In the genomic region with DNA sequence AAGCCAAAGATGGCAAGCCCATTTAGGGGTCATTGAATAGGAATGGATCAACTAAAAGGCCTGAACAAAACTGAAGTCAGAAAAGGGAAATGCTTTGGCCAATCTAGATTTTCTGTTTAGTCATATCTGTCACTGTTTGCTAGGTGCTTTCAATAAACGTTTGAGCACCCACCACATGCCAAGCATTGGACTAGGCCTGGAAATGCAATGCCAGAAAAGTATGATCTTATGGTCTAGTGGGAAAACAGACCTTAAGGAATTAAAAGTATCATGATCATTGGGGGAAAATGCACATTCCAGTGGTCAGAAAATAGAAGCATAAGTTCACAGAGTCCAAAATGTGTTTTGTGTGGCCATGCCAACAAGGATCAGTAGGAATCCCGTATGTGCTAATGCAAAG, we compare ENCODE assay signal across 18 cellular contexts.
DNase-seq lines count a peak whose midpoint lies in the region; ATAC-seq and TF ChIP-seq lines count a peak whose summit lies in the region.
"Had no signal": no experiment of that assay in that cellular context is flagged by ENCODE, and none has a peak within 500 bp of the region (broad histone marks: within the 10 kb centered on the region; RNA-seq: fewer than 3 reads in every experiment).

No MANE protein-coding gene starts in this region.

- no peak overlapping the region for H3K27ac Mint-ChIP-seq in T-cell
- no peak overlapping the region for H3K27ac Mint-ChIP-seq in stimulated activated memory B cell treated with anti-CD40 and anti-IgM and Interleukin-4, amounts not matched to agents 10 μg/mL and 1 μg/mL and 100 μg/mL, for 72 hours
- H3K27ac Mint-ChIP-seq: activated T-cell treated with anti-CD3 and anti-CD28 coated beads, Interleukin-2, amount 50 U/mL, for 24 hours; endodermal cell had no signal

- H3K4me1 ChIP-seq in adipocyte (ENCODE audit: control insufficient read depth, insufficient read depth, low read length), result peaks cover 56% of the 10 kb centered on the region

- ATAC-seq in GM21786 (IDR thresholded peaks at IDR 0.05; ENCODE audit: unreplicated experiment), result peak; percentile 61
- no peak for ATAC-seq in T-cell (replicated peaks in 1 of 4)
- ATAC-seq in GM19467 (IDR thresholded peaks at IDR 0.05; ENCODE audit: unreplicated experiment), result no peak
- no peak for ATAC-seq in stimulated activated memory B cell treated with anti-CD40 and anti-IgM and Interleukin-4, amounts not matched to agents 10 μg/mL and 1 μg/mL and 100 μg/mL, for 72 hours
- ATAC-seq: left lobe of liver had no signal

- H3K9me3 Mint-ChIP-seq in T-cell, result no peaks in the 10 kb centered on the region
- no peaks in the 10 kb centered on the region for H3K9me3 Mint-ChIP-seq in stimulated activated memory B cell treated with anti-CD40 and anti-IgM and Interleukin-4, amounts not matched to agents 10 μg/mL and 1 μg/mL and 100 μg/mL, for 72 hours
- H3K9me3 Mint-ChIP-seq: activated T-cell treated with anti-CD3 and anti-CD28 coated beads, Interleukin-2, amount 50 U/mL, for 24 hours; endodermal cell had no signal

- H3K4me3 ChIP-seq in GM12865 (ENCODE audit: low read depth, low read length) (no peak overlapping the region), adipocyte (ENCODE audit: low read length) (no peak overlapping the region)
- H3K4me3 ChIP-seq: BLaER1 treated with 17β-estradiol and CSF1 and Interleukin-3, amounts not matched to agents 10 nM and 100 nM; PC-9; stomach had no signal

- no peak overlapping the region for H3K4me3 Mint-ChIP-seq in T-cell
- no peak overlapping the region for H3K4me3 Mint-ChIP-seq in stimulated activated memory B cell treated with anti-CD40 and anti-IgM and Interleukin-4, amounts not matched to agents 10 μg/mL and 1 μg/mL and 100 μg/mL, for 72 hours
- H3K4me3 Mint-ChIP-seq: activated T-cell treated with anti-CD3 and anti-CD28 coated beads, Interleukin-2, amount 50 U/mL, for 24 hours; endodermal cell; naive B cell had no signal

- intact Hi-C loops in posterior vena cava (cut with DNase I), result loop anchor here in 1 of 2 donors (5.0 kb wide), 1 partner anchor 42 kb away; no protein-coding TSS in a partner anchor

- H3K36me3 Mint-ChIP-seq in T-cell, result no peaks in the 10 kb centered on the region
- H3K36me3 Mint-ChIP-seq in stimulated activated memory B cell treated with anti-CD40 and anti-IgM and Interleukin-4, amounts not matched to agents 10 μg/mL and 1 μg/mL and 100 μg/mL, for 72 hours, result no peaks in the 10 kb centered on the region
- H3K36me3 Mint-ChIP-seq: naive B cell had no signal

- H3K9ac ChIP-seq in adipocyte (ENCODE audit: low read length), result no peak overlapping the region
- H3K9ac ChIP-seq: BLaER1 treated with 17β-estradiol and CSF1 and Interleukin-3, amounts not matched to agents 10 nM and 100 nM had no signal

- H3K36me3 ChIP-seq in adipocyte (ENCODE audit: control insufficient read depth, insufficient read depth, low read length, severe bottlenecking), result no peaks in the 10 kb centered on the region
- H3K36me3 ChIP-seq: BLaER1 treated with 17β-estradiol and CSF1 and Interleukin-3, amounts not matched to agents 10 nM and 100 nM; stomach had no signal

- peak; percentile 24 for DNase-seq in GM12865 (ENCODE audit: low read depth)
- DNase-seq in adipocyte (ENCODE audit: low read depth), result peak; percentile 64
- peak; percentile 37 for DNase-seq in hepatic stellate cell (ENCODE audit: low spot score)
- DNase-seq in T-cell, result no peak
- no peak for DNase-seq in posterior vena cava (ENCODE audit: low spot score)
- DNase-seq: activated CD4-positive, alpha-beta T cell treated with anti-CD3 and anti-CD28 coated beads for 1 hour; activated T-cell treated with anti-CD3 and anti-CD28 coated beads, Interleukin-2, amount 50 U/mL, for 24 hours; endodermal cell; hippocampal formation; naive B cell; NCI-H2227 treated with DMSO at 0.1 percent for 48 hours; stomach had no signal

- no peak for TF ChIP-seq CTCF in GM12865 (IDR thresholded peaks at IDR 0.05; ENCODE audit: insufficient read depth, low read depth, low read length, missing control alignments)

- no peaks in the 10 kb centered on the region for H3K9me3 ChIP-seq in adipocyte (ENCODE audit: control insufficient read depth, low read length)
- H3K9me3 ChIP-seq: stomach had no signal

- H3K4me1 Mint-ChIP-seq in T-cell, result no peaks in the 10 kb centered on the region
- H3K4me1 Mint-ChIP-seq in stimulated activated memory B cell treated with anti-CD40 and anti-IgM and Interleukin-4, amounts not matched to agents 10 μg/mL and 1 μg/mL and 100 μg/mL, for 72 hours, result peaks cover 8% of the 10 kb centered on the region

- H3K27me3 Mint-ChIP-seq in T-cell, result peaks cover 22 to 28% of the 10 kb centered on the region in 2 donors
- peaks cover 35% of the 10 kb centered on the region for H3K27me3 Mint-ChIP-seq in stimulated activated memory B cell treated with anti-CD40 and anti-IgM and Interleukin-4, amounts not matched to agents 10 μg/mL and 1 μg/mL and 100 μg/mL, for 72 hours

- CTCF ChIA-PET in T-cell (lab: Charles Lee), result interaction anchor here in 1 of 2 donors (0.6 kb wide), 1 partner anchor 25 kb away, joined by 3 read pairs; no protein-coding TSS in a partner anchor

- POLR2A ChIA-PET in T-cell (lab: Charles Lee), result interaction anchor here in 1 of 2 donors (0.6 kb wide), 1 partner anchor 338 kb away, joined by 3 read pairs; no protein-coding TSS in a partner anchor

- H3K27me3 ChIP-seq in adipocyte (replicated peaks; ENCODE audit: control insufficient read depth, insufficient read depth, low read length), result no peaks in the 10 kb centered on the region
- H3K27me3 ChIP-seq: BLaER1 treated with 17β-estradiol and CSF1 and Interleukin-3, amounts not matched to agents 10 nM and 100 nM; stomach had no signal

Comparison
In these comparisons a context has a peak if more than half of its experiments do, and no peak if none do; other contexts are left out.
1. DNase-seq: peak in GM12865 (single experiment), adipocyte (single experiment) and hepatic stellate cell (single experiment); none in T-cell (0 of 34) and posterior vena cava (single experiment).